In the genomic region with DNA sequence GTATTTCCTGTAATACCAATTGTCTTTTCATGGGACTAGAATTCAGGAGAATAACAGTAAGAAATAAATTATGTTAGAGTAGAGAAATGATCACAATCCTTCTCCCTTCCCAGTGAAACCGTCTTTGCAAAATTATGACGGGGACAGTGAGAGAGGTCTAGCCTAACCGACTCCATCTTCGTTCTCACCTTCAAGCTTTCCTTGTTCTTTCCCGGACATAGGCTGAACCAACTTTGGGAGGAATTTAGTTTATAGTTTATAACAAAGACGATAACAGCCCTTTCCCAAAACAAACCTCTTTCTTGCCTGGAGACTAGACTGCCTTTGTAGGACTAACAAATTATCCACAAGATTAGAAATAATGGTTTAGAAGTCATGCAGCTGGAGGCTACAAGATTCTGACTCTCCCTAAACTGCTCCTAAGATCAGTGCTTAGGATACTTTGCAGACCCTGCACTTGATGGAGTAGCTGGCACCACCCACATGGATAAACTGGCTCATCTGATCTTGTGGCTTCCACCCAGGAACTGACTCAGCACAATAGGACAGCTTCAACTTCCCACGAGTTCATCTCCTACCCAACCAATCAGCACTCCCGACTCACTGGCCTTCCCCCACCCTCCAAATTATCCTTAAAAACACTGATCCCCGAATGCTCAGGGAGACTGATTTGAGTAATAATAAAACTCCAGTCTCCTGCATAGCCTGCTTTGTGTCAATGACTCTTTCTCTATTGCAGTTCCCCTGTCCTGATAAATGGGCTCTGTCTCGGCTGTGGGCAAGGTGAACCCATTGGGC, we compare ENCODE assay signal across 21 cellular contexts.
DNase-seq lines count a peak whose midpoint lies in the region; ATAC-seq and TF ChIP-seq lines count a peak whose summit lies in the region.
"Had no signal": no experiment of that assay in that cellular context is flagged by ENCODE, and none has a peak within 500 bp of the region (broad histone marks: within the 10 kb centered on the region; RNA-seq: fewer than 3 reads in every experiment).

No MANE protein-coding gene starts in this region.

- no peaks in the 10 kb centered on the region for H3K9me2 ChIP-seq in GM23248 (ENCODE audit: insufficient read depth)

- peaks cover 3% of the 10 kb centered on the region for H3K9me3 Mint-ChIP-seq in CD8-positive, alpha-beta T cell

- CTCF ChIA-PET in CD8-positive, alpha-beta T cell (lab: Charles Lee) = no interaction called here

- no peaks in the 10 kb centered on the region for H3K27me3 Mint-ChIP-seq in CD8-positive, alpha-beta T cell (ENCODE audit: low read depth)
- H3K27me3 Mint-ChIP-seq: activated CD4-positive, alpha-beta T cell treated with anti-CD3 and anti-CD28 coated beads, Interleukin-2, amount 10 ng/mL, durations not matched to agents 7 days and 5 days; T-helper 17 cell had no signal

- POLR2A ChIA-PET in CD8-positive, alpha-beta T cell (lab: Charles Lee) = no interaction called here

- no peaks in the 10 kb centered on the region for H3K4me1 Mint-ChIP-seq in CD8-positive, alpha-beta T cell (ENCODE audit: low read depth)
- H3K4me1 Mint-ChIP-seq: activated CD4-positive, alpha-beta T cell treated with anti-CD3 and anti-CD28 coated beads, Interleukin-2, amount 10 ng/mL, durations not matched to agents 7 days and 5 days; stimulated activated effector memory CD8-positive, alpha-beta T cell treated with anti-CD3 and anti-CD28 coated beads, Interleukin-12 subunit alpha, Interleukin-12 subunit beta, amount 100 ng/mL, for 72 hours; T-helper 17 cell had no signal

- no peak overlapping the region for H3K4me2 ChIP-seq in GM23248 (ENCODE audit: unreplicated experiment)

- H3K4me1 ChIP-seq in GM23248 (ENCODE audit: insufficient read depth) = peaks cover 17% of the 10 kb centered on the region
- no peaks in the 10 kb centered on the region for H3K4me1 ChIP-seq in CD8-positive, alpha-beta T cell (ENCODE audit: insufficient read depth, low read length)
- H3K4me1 ChIP-seq in left lung = no peaks in the 10 kb centered on the region
- H3K4me1 ChIP-seq: HAP-1 had no signal

- H3K9me3 ChIP-seq in GM23248 (ENCODE audit: low read depth) (no peaks in the 10 kb centered on the region), left lung (no peaks in the 10 kb centered on the region)
- no peaks in the 10 kb centered on the region for H3K9me3 ChIP-seq in CD8-positive, alpha-beta T cell (ENCODE audit: low read length)
- H3K9me3 ChIP-seq: HAP-1 had no signal

- ATAC-seq in CD8-positive, alpha-beta T cell = no peak
- ATAC-seq in left lung (no peak), HG02970 (IDR thresholded peaks at IDR 0.05; ENCODE audit: low FRiP score, unreplicated experiment) (no peak), HG03159 (IDR thresholded peaks at IDR 0.05; ENCODE audit: unreplicated experiment) (no peak)
- ATAC-seq: activated T-cell treated with anti-CD3 and anti-CD28 coated beads, Interleukin-2, amount 50 U/mL, for 72 hours; left cardiac atrium; stimulated activated effector memory CD8-positive, alpha-beta T cell treated with anti-CD3 and anti-CD28 coated beads, Interleukin-12 subunit alpha, Interleukin-12 subunit beta, amount 100 ng/mL, for 72 hours; T-helper 17 cell had no signal

- intact Hi-C loops in CD8-positive, alpha-beta T cell (cut with DNase I, micrococcal nuclease) = no loop called here
- intact Hi-C loops in left lung (cut with DNase I) = no loop called here

- DNase-seq in GM23248 = peak; percentile 57
- peak; percentile 6 for DNase-seq in RKO (ENCODE audit: low spot score)
- peak; percentile 45 for DNase-seq in epithelial cell of esophagus (ENCODE audit: low read depth)
- DNase-seq in non-pigmented ciliary epithelial cell (ENCODE audit: low read depth) = peak; percentile 17
- no peak for DNase-seq in CD8-positive, alpha-beta T cell
- DNase-seq in left lung = no peak
- DNase-seq: activated CD4-positive, alpha-beta T cell treated with anti-CD3 and anti-CD28 coated beads, Interleukin-2, amount 10 ng/mL, durations not matched to agents 7 days and 5 days; activated T-cell treated with anti-CD3 and anti-CD28 coated beads, Interleukin-2, amount 50 U/mL, for 72 hours; aorta; glutamatergic neuron; left cardiac atrium; naive B cell; NCI-H1105 treated with DMSO at 0.1 percent for 48 hours; NCI-H345; retina; stimulated activated CD4-positive, alpha-beta T cell treated with anti-CD3 and anti-CD28 coated beads, Interleukin-4, amount 100 ng/mL, for 24 hours; T-helper 17 cell had no signal

- no peak overlapping the region for H3K27ac ChIP-seq in GM23248
- no peak overlapping the region for H3K27ac ChIP-seq in CD8-positive, alpha-beta T cell (ENCODE audit: low read depth, low read length)
- H3K27ac ChIP-seq in left lung = no peak overlapping the region

- no peak overlapping the region for H3K4me3 Mint-ChIP-seq in CD8-positive, alpha-beta T cell
- H3K4me3 Mint-ChIP-seq: activated CD4-positive, alpha-beta T cell treated with anti-CD3 and anti-CD28 coated beads, Interleukin-2, amount 10 ng/mL, durations not matched to agents 7 days and 5 days; activated T-cell treated with anti-CD3 and anti-CD28 coated beads, Interleukin-2, amount 50 U/mL, for 72 hours; naive B cell; stimulated activated effector memory CD8-positive, alpha-beta T cell treated with anti-CD3 and anti-CD28 coated beads, Interleukin-12 subunit alpha, Interleukin-12 subunit beta, amount 100 ng/mL, for 72 hours; T-helper 17 cell had no signal

- H3K27me3 ChIP-seq in GM23248 (replicated peaks; ENCODE audit: insufficient read depth) (no peaks in the 10 kb centered on the region), left lung (no peaks in the 10 kb centered on the region)
- H3K27me3 ChIP-seq in CD8-positive, alpha-beta T cell (ENCODE audit: insufficient read depth, low read length) = no peaks in the 10 kb centered on the region

- H3K4me3 ChIP-seq in GM23248 (no peak overlapping the region), epithelial cell of esophagus (ENCODE audit: low read length) (no peak overlapping the region), left lung (no peak overlapping the region)
- no peak overlapping the region for H3K4me3 ChIP-seq in CD8-positive, alpha-beta T cell (ENCODE audit: low read depth, low read length)
- H3K4me3 ChIP-seq: HAP-1 had no signal

- no peak for TF ChIP-seq CTCF in epithelial cell of esophagus (IDR thresholded peaks at IDR 0.05; ENCODE audit: insufficient read depth, low read depth, low read length, missing control alignments)
- TF ChIP-seq CTCF in CD8-positive, alpha-beta T cell (IDR thresholded peaks at IDR 0.05) = no peak
- no peak for TF ChIP-seq CTCF in left lung (IDR thresholded peaks at IDR 0.05)

- H3K9ac ChIP-seq in GM23248 = no peak overlapping the region

- H3K36me3 ChIP-seq in GM23248 (ENCODE audit: low read depth) = no peaks in the 10 kb centered on the region
- H3K36me3 ChIP-seq in CD8-positive, alpha-beta T cell (ENCODE audit: insufficient read depth, low read length) = no peaks in the 10 kb centered on the region
- no peaks in the 10 kb centered on the region for H3K36me3 ChIP-seq in left lung
- H3K36me3 ChIP-seq: HAP-1 had no signal

- H3K79me2 ChIP-seq in GM23248 (ENCODE audit: insufficient read depth) = no peaks in the 10 kb centered on the region

- H3K36me3 Mint-ChIP-seq in CD8-positive, alpha-beta T cell = no peaks in the 10 kb centered on the region
- H3K36me3 Mint-ChIP-seq: naive B cell; stimulated activated effector memory CD8-positive, alpha-beta T cell treated with anti-CD3 and anti-CD28 coated beads, Interleukin-12 subunit alpha, Interleukin-12 subunit beta, amount 100 ng/mL, for 72 hours had no signal

- no peak overlapping the region for H3K27ac Mint-ChIP-seq in CD8-positive, alpha-beta T cell
- H3K27ac Mint-ChIP-seq: activated CD4-positive, alpha-beta T cell treated with anti-CD3 and anti-CD28 coated beads, Interleukin-2, amount 10 ng/mL, durations not matched to agents 7 days and 5 days; activated T-cell treated with anti-CD3 and anti-CD28 coated beads, Interleukin-2, amount 50 U/mL, for 72 hours; naive B cell; stimulated activated effector memory CD8-positive, alpha-beta T cell treated with anti-CD3 and anti-CD28 coated beads, Interleukin-12 subunit alpha, Interleukin-12 subunit beta, amount 100 ng/mL, for 72 hours; T-helper 17 cell had no signal

- no peaks in the 10 kb centered on the region for H4K20me1 ChIP-seq in GM23248 (ENCODE audit: insufficient read depth)

- WGBS in GM23248 (ENCODE audit: low coverage in 1 of 2, low lambda C conversion rate in 2 of 2, missing lambda C conversion rate in 2 of 2), 2 experiments = 70 to 73% methylated on average over 10 of the region's 10 CpGs

- H2AFZ ChIP-seq in GM23248 = no peak overlapping the region

- 0 out of 2 replicates have a peak, but pooled peaks cover 7% of the 10 kb centered on the region for H3F3A ChIP-seq in GM23248 (ENCODE audit: insufficient read depth)

- in situ Hi-C loops in GM23248 (cut with MboI) = no loop called here

Comparison
In these comparisons a context has a peak if more than half of its experiments do, and no peak if none do; other contexts are left out.
1. DNase-seq: peak in GM23248 (single experiment), RKO (single experiment), epithelial cell of esophagus (single experiment) and non-pigmented ciliary epithelial cell (single experiment); none in CD8-positive, alpha-beta T cell (0 of 7) and left lung (0 of 2).